10 cellular contexts compared by ENCODE assay signal in genomic region chr9:94875300-94876063, GRCh38.
A peak's percentile ranks its signal among the peaks of the same experiment; 100 is the strongest.
DNase-seq lines count a peak whose midpoint lies in the region; ATAC-seq and TF ChIP-seq lines count a peak whose summit lies in the region.
"Had no signal": no experiment of that assay in that cellular context is flagged by ENCODE, and none has a peak within 500 bp of the region (broad histone marks: within the 10 kb centered on the region; RNA-seq: fewer than 3 reads in every experiment).

No MANE protein-coding gene starts in this region.

- H3K27me3 ChIP-seq in ascending aorta (no peaks in the 10 kb centered on the region), uterus (no peaks in the 10 kb centered on the region), vagina (no peaks in the 10 kb centered on the region)

- H3K4me1 Mint-ChIP-seq in activated T-cell treated with anti-CD3 and anti-CD28 coated beads, Interleukin-2, amount 50 U/mL, for 72 hours (ENCODE audit: low read depth) = peaks cover 55% of the 10 kb centered on the region

- peak overlapping the region; percentile 58 to 80 for H3K27ac ChIP-seq in ascending aorta
- H3K27ac ChIP-seq in uterus = peak overlapping the region; percentile 88 to 97
- no peak overlapping the region for H3K27ac ChIP-seq in vagina
- H3K27ac ChIP-seq: parathyroid adenoma had no signal

- peaks cover 0 to 7% of the 10 kb centered on the region in 2 donors for H3K36me3 Mint-ChIP-seq in activated T-cell treated with anti-CD3 and anti-CD28 coated beads, Interleukin-2, amount 50 U/mL, for 72 hours (ENCODE audit: insufficient read depth in 2 of 2)

- intact Hi-C loops in ascending aorta (cut with DNase I) (no loop called here), uterus (cut with DNase I; ENCODE audit: low total_unique reads) (no loop called here), vagina (cut with DNase I) (no loop called here)

- no peaks in the 10 kb centered on the region for H3K9me3 Mint-ChIP-seq in activated T-cell treated with anti-CD3 and anti-CD28 coated beads, Interleukin-2, amount 50 U/mL, for 72 hours

- DNase-seq in activated T-cell treated with anti-CD3 and anti-CD28 coated beads, Interleukin-2, amount 50 U/mL, for 72 hours = peak in 1 of 2 donors; percentile 14
- no peak for DNase-seq in activated T-cell treated with anti-CD3 and anti-CD28 coated beads, Interleukin-2, amount 50 U/mL, for 48 hours
- DNase-seq in ascending aorta (ENCODE audit: low spot score in 2 of 2) (no peak), uterus (no peak), NCI-H1048 (lab: John Stamatoyannopoulos, UW) (no peak), NCI-H1092 treated with DMSO at 0.1 percent for 48 hours (lab: John Stamatoyannopoulos, UW) (no peak), vagina (ENCODE audit: extremely low spot score in 2 of 2) (no peak)
- DNase-seq: cerebellar nuclear complex had no signal

- no peak overlapping the region for H3K4me3 ChIP-seq in ascending aorta
- no peak overlapping the region for H3K4me3 ChIP-seq in uterus
- H3K4me3 ChIP-seq in vagina = no peak overlapping the region

- H3K36me3 ChIP-seq in ascending aorta (no peaks in the 10 kb centered on the region), uterus (no peaks in the 10 kb centered on the region), vagina (no peaks in the 10 kb centered on the region)

- peaks cover 5 to 51% of the 10 kb centered on the region in 2 donors for H3K4me1 ChIP-seq in ascending aorta
- peaks cover 0 to 7% of the 10 kb centered on the region in 2 donors for H3K4me1 ChIP-seq in uterus
- H3K4me1 ChIP-seq in vagina = peaks cover 35% of the 10 kb centered on the region

- peaks cover 9% of the 10 kb centered on the region for H3K27me3 Mint-ChIP-seq in activated T-cell treated with anti-CD3 and anti-CD28 coated beads, Interleukin-2, amount 50 U/mL, for 72 hours (ENCODE audit: low read depth)

- H3K27ac Mint-ChIP-seq in activated T-cell treated with anti-CD3 and anti-CD28 coated beads, Interleukin-2, amount 50 U/mL, for 72 hours = peak overlapping the region; percentile 2

- H3K4me3 Mint-ChIP-seq in activated T-cell treated with anti-CD3 and anti-CD28 coated beads, Interleukin-2, amount 50 U/mL, for 72 hours = peak overlapping the region in 1 of 2 donors; percentile 3

- H3K9me3 ChIP-seq in ascending aorta = no peaks in the 10 kb centered on the region
- no peaks in the 10 kb centered on the region for H3K9me3 ChIP-seq in uterus
- no peaks in the 10 kb centered on the region for H3K9me3 ChIP-seq in vagina

- no peak for TF ChIP-seq POLR2A in uterus (IDR thresholded peaks at IDR 0.05)
- TF ChIP-seq POLR2A in vagina (IDR thresholded peaks at IDR 0.05) = no peak

- no peak for TF ChIP-seq CTCF in ascending aorta (IDR thresholded peaks at IDR 0.05)
- TF ChIP-seq CTCF in uterus (IDR thresholded peaks at IDR 0.05) = no peak
- no peak for TF ChIP-seq CTCF in vagina (IDR thresholded peaks at IDR 0.05)

- peak; percentile 58 to 76 for ATAC-seq in activated T-cell treated with anti-CD3 and anti-CD28 coated beads, Interleukin-2, amount 50 U/mL, for 72 hours (replicated peaks in 1 of 2)
- ATAC-seq in HG02981 (IDR thresholded peaks at IDR 0.05; ENCODE audit: unreplicated experiment) = peak; percentile 67
